In genomic region chr1:12244585-12244984, GRCh38 we compare ENCODE assay signal across 17 cellular contexts. TPM values are rescaled to one million over a fixed set of nuclear protein-coding genes. Genes with fewer than 3 reads are reported as not detected.
A peak's percentile ranks its signal among the peaks of the same experiment; 100 is the strongest.
DNase-seq lines count a peak whose midpoint lies in the region; TF ChIP-seq lines count a peak whose summit lies in the region.
"Had no signal": no experiment of that assay in that cellular context is flagged by ENCODE, and none has a peak within 500 bp of the region (broad histone marks: within the 10 kb centered on the region; RNA-seq: fewer than 3 reads in every experiment).

No MANE protein-coding gene starts in this region.

- H3K27ac Mint-ChIP-seq in activated CD4-positive, alpha-beta T cell treated with anti-CD3 and anti-CD28 coated beads, Interleukin-2, amount 10 ng/mL, durations not matched to agents 24 days and 14 days: no peak overlapping the region

- no peaks in the 10 kb centered on the region for H3K27me3 ChIP-seq in ACC112 (ENCODE audit: insufficient read depth, low read length)
- H3K27me3 ChIP-seq: BLaER1 treated with 17β-estradiol and CSF1 and Interleukin-3, amounts not matched to agents 10 nM and 100 nM; MG63; SJSA1 had no signal

- no peaks in the 10 kb centered on the region for H3K4me1 Mint-ChIP-seq in activated CD4-positive, alpha-beta T cell treated with anti-CD3 and anti-CD28 coated beads, Interleukin-2, amount 10 ng/mL, durations not matched to agents 24 days and 14 days

- peaks cover 23% of the 10 kb centered on the region for H3K36me3 ChIP-seq in ACC112 (ENCODE audit: insufficient read depth, low read length)

- peak overlapping the region; percentile 68 for H3K27ac ChIP-seq in ACC112 (ENCODE audit: low read depth, low read length)
- H3K27ac ChIP-seq in VCaP: peak overlapping the region; percentile 42
- peak overlapping the region in 18 of 21 experiments; percentile 20 to 68 (median 58) for H3K27ac ChIP-seq in skin epidermis
- H3K27ac ChIP-seq: 22Rv1; BLaER1 treated with 17β-estradiol and CSF1 and Interleukin-3, amounts not matched to agents 10 nM and 100 nM; SJSA1 had no signal

- DNase-seq in epithelial cell of esophagus (ENCODE audit: low read depth) (peak; percentile 70), NCI-H446 treated with DMSO at 0.1 percent for 48 hours (lab: John Stamatoyannopoulos, UW) (no peak), foreskin melanocyte (no peak), NCI-H82 (lab: John Stamatoyannopoulos, UW) (no peak)
- DNase-seq in activated CD4-positive, alpha-beta T cell treated with anti-CD3 and anti-CD28 coated beads, Interleukin-2, amount 10 ng/mL, durations not matched to agents 24 days and 14 days: no peak
- DNase-seq: GF-D8, Karpas-422, MG63, NCI-H1048, NCI-H1436 treated with DMSO at 0.1 percent for 48 hours, NCI-H226 had no signal

- intact Hi-C loops in activated CD4-positive, alpha-beta T cell treated with anti-CD3 and anti-CD28 coated beads, Interleukin-2, amount 10 ng/mL, durations not matched to agents 24 days and 14 days (cut with micrococcal nuclease): no loop called here

- no peaks in the 10 kb centered on the region for H3K79me2 ChIP-seq in ACC112 (ENCODE audit: control insufficient read depth, insufficient read depth, low read length, unreplicated experiment)

- H2AFZ ChIP-seq in ACC112 (ENCODE audit: low read length, unreplicated experiment): no peak overlapping the region

- H3K36me3 Mint-ChIP-seq in activated CD4-positive, alpha-beta T cell treated with anti-CD3 and anti-CD28 coated beads, Interleukin-2, amount 10 ng/mL, durations not matched to agents 24 days and 14 days (ENCODE audit: low read depth): peaks cover 31% of the 10 kb centered on the region

- no peak for TF ChIP-seq CTCF in VCaP (conservative IDR thresholded peaks at IDR 0.05)
- no peak for TF ChIP-seq CTCF in epithelial cell of esophagus (IDR thresholded peaks at IDR 0.05; ENCODE audit: insufficient read depth, low read depth, low read length, missing control alignments)

- peaks cover 38% of the 10 kb centered on the region for H3K4me1 ChIP-seq in ACC112 (ENCODE audit: control insufficient read depth, insufficient read depth, low read length, unreplicated experiment)
- H3K4me1 ChIP-seq: SJSA1 had no signal

- H3K4me3 ChIP-seq in ACC112 (ENCODE audit: low read depth, low read length) (no peak overlapping the region), epithelial cell of esophagus (ENCODE audit: low read length) (no peak overlapping the region), skin epidermis (no peak overlapping the region)
- H3K4me3 ChIP-seq: BLaER1 treated with 17β-estradiol and CSF1 and Interleukin-3, amounts not matched to agents 10 nM and 100 nM; MG63; SJSA1 had no signal

- no peaks in the 10 kb centered on the region for H3K27me3 Mint-ChIP-seq in activated CD4-positive, alpha-beta T cell treated with anti-CD3 and anti-CD28 coated beads, Interleukin-2, amount 10 ng/mL, durations not matched to agents 24 days and 14 days

- no peaks in the 10 kb centered on the region for H3K9me3 Mint-ChIP-seq in activated CD4-positive, alpha-beta T cell treated with anti-CD3 and anti-CD28 coated beads, Interleukin-2, amount 10 ng/mL, durations not matched to agents 24 days and 14 days

- no peak overlapping the region for H3K4me3 Mint-ChIP-seq in activated CD4-positive, alpha-beta T cell treated with anti-CD3 and anti-CD28 coated beads, Interleukin-2, amount 10 ng/mL, durations not matched to agents 24 days and 14 days

RNA-seq across cellular contexts. Expression of gene VPS13D, which starts 14.8 kb away (rescaled TPM):
- 26.9 and 30.8 TPM in 2 replicates for total RNA-seq in activated CD4-positive, alpha-beta T cell treated with anti-CD3 and anti-CD28 coated beads, Interleukin-2, amount 10 ng/mL, durations not matched to agents 24 days and 14 days
